3 cellular contexts compared by ENCODE assay signal in genomic region chr1:8822383-8823294, GRCh38.
A peak's percentile ranks its signal among the peaks of the same experiment; 100 is the strongest.
TF ChIP-seq lines count a peak whose summit lies in the region.

No MANE protein-coding gene starts in this region.

TF ChIP-seq in A549, 52 proteins besides CTCF, POLR2A, EP300 and RAD21:
- TF ChIP-seq, protein P1, sequence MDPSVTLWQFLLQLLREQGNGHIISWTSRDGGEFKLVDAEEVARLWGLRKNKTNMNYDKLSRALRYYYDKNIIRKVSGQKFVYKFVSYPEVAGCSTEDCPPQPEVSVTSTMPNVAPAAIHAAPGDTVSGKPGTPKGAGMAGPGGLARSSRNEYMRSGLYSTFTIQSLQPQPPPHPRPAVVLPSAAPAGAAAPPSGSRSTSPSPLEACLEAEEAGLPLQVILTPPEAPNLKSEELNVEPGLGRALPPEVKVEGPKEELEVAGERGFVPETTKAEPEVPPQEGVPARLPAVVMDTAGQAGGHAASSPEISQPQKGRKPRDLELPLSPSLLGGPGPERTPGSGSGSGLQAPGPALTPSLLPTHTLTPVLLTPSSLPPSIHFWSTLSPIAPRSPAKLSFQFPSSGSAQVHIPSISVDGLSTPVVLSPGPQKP (IDR thresholded peaks at IDR 0.05; ENCODE audit: low read depth, low read length): no peak
- TF ChIP-seq RFX5 (IDR thresholded peaks at IDR 0.05) (no peak), ZNF302 (CRISPR knock-in tag; IDR thresholded peaks at IDR 0.05) (no peak), SMC3 (IDR thresholded peaks at IDR 0.05) (no peak), CHD4 (IDR thresholded peaks at IDR 0.05; ENCODE audit: borderline replicate concordance) (no peak), CBX2 (IDR thresholded peaks at IDR 0.05; ENCODE audit: borderline replicate concordance, low read depth) (no peak), USF2 (IDR thresholded peaks at IDR 0.05) (no peak), NPAS2 (CRISPR knock-in tag; IDR thresholded peaks at IDR 0.05; ENCODE audit: borderline replicate concordance) (no peak), ATOH8 (CRISPR knock-in tag; IDR thresholded peaks at IDR 0.05; ENCODE audit: low read depth) (no peak), RARB (CRISPR knock-in tag; IDR thresholded peaks at IDR 0.05) (no peak), KDM5A (IDR thresholded peaks at IDR 0.05) (no peak), NR3C1 (IDR thresholded peaks at IDR 0.05) (no peak), ZC3H11A (IDR thresholded peaks at IDR 0.05) (no peak)

TF ChIP-seq in IMR-90, 13 proteins besides CTCF, POLR2A, EP300 and RAD21:
- peak; percentile 24; the same call in 1 of the 2 replicates for TF ChIP-seq MAFK (IDR thresholded peaks at IDR 0.05; ENCODE audit: low read depth, low read length)
- TF ChIP-seq SMC3 (IDR thresholded peaks at IDR 0.05; ENCODE audit: low read depth, low read length): no peak
- 0 out of 2 replicates have a peak, but pooled peaks have one; percentile 2 for TF ChIP-seq BHLHE40 (IDR thresholded peaks at IDR 0.05; ENCODE audit: low read depth, low read length)
- TF ChIP-seq CEBPB (IDR thresholded peaks at IDR 0.05; ENCODE audit: low read depth, low read length): peak; percentile 37; the same call in 1 of the 2 replicates

TF ChIP-seq in SK-N-SH, 30 proteins besides CTCF, POLR2A, EP300 and RAD21:
- TF ChIP-seq TCF12 (IDR thresholded peaks at IDR 0.05): peak; percentile 52
- peak; percentile 60; the same call in 1 of the 2 replicates for TF ChIP-seq NFIC (IDR thresholded peaks at IDR 0.05; ENCODE audit: borderline replicate concordance)
- no peak for TF ChIP-seq MXI1 (IDR thresholded peaks at IDR 0.05; ENCODE audit: low read depth, low read length)
- no peak for TF ChIP-seq MEF2A (IDR thresholded peaks at IDR 0.05; ENCODE audit: borderline replicate concordance, low read depth)
